1 cellular context compared by ENCODE assay signal in genomic region chr21:45854702-45855247, GRCh38.
TF ChIP-seq lines count a peak whose summit lies in the region.

No MANE protein-coding gene starts in this region.

TF ChIP-seq in GM23338, 12 proteins besides CTCF, POLR2A, EP300 and RAD21 (continued from another document):
- TF ChIP-seq ZNF462 (CRISPR knock-in tag; IDR thresholded peaks at IDR 0.05) (no peak), ZNF114 (CRISPR knock-in tag; IDR thresholded peaks at IDR 0.05) (no peak), REST (IDR thresholded peaks at IDR 0.05; ENCODE audit: unreplicated experiment) (no peak)
